Comparison of ENCODE assay signal across 24 cellular contexts in genomic region chr18:61432590-61432989, GRCh38.
"Had no signal": no experiment of that assay in that cellular context is flagged by ENCODE, and none has a peak within 500 bp of the region (broad histone marks: within the 10 kb centered on the region; RNA-seq: fewer than 3 reads in every experiment).

No MANE protein-coding gene starts in this region.

- H3K4me1 ChIP-seq: stomach, suprapubic skin, testis, thyroid gland, tibial artery, tibial nerve, transverse colon, upper lobe of left lung, upper lobe of right lung, uterus, vagina had no signal

- H3K36me3 ChIP-seq: stomach, suprapubic skin, thoracic aorta, thyroid gland, tibial artery, tibial nerve, transverse colon, upper lobe of left lung, upper lobe of right lung, uterus, vagina had no signal

- H3K9me3 ChIP-seq: testis, thoracic aorta, thyroid gland, tibial artery, transverse colon, upper lobe of left lung, upper lobe of right lung, uterus, vagina had no signal

- H3K27ac ChIP-seq: stomach, suprapubic skin, testis, thoracic aorta, thyroid gland, tibial artery, tibial nerve, transverse colon, upper lobe of left lung, upper lobe of right lung, uterus, vagina had no signal

- DNase-seq: stimulated activated CD4-positive, alpha-beta T cell treated with anti-CD3 and anti-CD28 coated beads, Interleukin-2, amount 100 ng/mL, for 48 hours; stimulated activated CD4-positive, alpha-beta T cell treated with anti-CD3 and anti-CD28 coated beads, Interleukin-4, amount 100 ng/mL, for 1 hour; stimulated activated CD4-positive, alpha-beta T cell treated with anti-CD3 and anti-CD28 coated beads, Interleukin-4, amount 100 ng/mL, for 24 hours; stimulated activated CD4-positive, alpha-beta T cell treated with anti-CD3 and anti-CD28 coated beads, Interleukin-4, amount 100 ng/mL, for 4 hours; stimulated activated CD8-positive, alpha-beta memory T cell treated with anti-CD3 and anti-CD28 coated beads, Interleukin-4, amount 100 ng/mL, for 48 hours; stimulated activated naive B cell treated with anti-CD40 and anti-IgM and Interleukin-4, amounts not matched to agents 10 μg/mL and 1 μg/mL and 100 μg/mL, for 72 hours; stimulated activated naive CD4-positive, alpha-beta T cell; stimulated activated naive CD4-positive, alpha-beta T cell treated with Interleukin-2 at 50 U/mL for 16 hours; stimulated activated naive CD8-positive, alpha-beta T cell treated with anti-CD3 and anti-CD28 coated beads, Interleukin-15, amount 100 ng/mL, for 72 hours; stimulated activated naive CD8-positive, alpha-beta T cell treated with anti-CD3 and anti-CD28 coated beads, Interleukin-15, Interleukin-2, amounts not matched to agents 100 U/mL and 50 U/mL, for 24 hours; stomach; substantia nigra; testis; thyroid gland; tibial artery; transverse colon; trophoblast cell; upper lobe of left lung; upper lobe of right lung; uterus had no signal

- H3K4me3 ChIP-seq: stomach, suprapubic skin, testis, thoracic aorta, thyroid gland, tibial artery, tibial nerve, transverse colon, upper lobe of left lung, upper lobe of right lung, uterus, vagina had no signal
